19 cellular contexts compared by ENCODE assay signal in the genomic region with DNA sequence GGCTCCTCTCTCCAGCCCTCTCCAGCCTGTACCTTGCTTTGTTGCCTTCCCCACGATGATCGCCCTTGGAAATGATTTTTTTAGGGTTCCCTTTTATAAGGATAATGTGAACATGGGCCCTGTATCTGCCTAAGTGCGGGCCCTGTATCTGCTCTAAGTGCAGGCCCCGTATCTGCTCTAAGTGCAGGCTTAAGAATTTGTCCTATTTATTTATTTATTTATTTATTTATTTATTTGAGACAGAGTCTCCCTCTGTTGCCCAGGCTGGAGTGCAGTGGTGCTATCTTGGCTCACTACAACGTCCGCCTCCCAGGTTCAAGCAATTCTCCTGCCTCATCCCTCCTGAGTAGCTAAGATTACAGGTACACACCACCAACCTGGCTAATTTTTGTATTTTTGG. TPM values are rescaled to one million over a fixed set of nuclear protein-coding genes. Genes with fewer than 3 reads are reported as not detected.
DNase-seq lines count a peak whose midpoint lies in the region; ATAC-seq and TF ChIP-seq lines count a peak whose summit lies in the region.
"Had no signal": no experiment of that assay in that cellular context is flagged by ENCODE, and none has a peak within 500 bp of the region (broad histone marks: within the 10 kb centered on the region; RNA-seq: fewer than 3 reads in every experiment).

No MANE protein-coding gene starts in this region.

- no peak overlapping the region for H3K9ac ChIP-seq in IMR-90 (ENCODE audit: low read depth, low read length)

- TF ChIP-seq CTCF in IMR-90 (conservative IDR thresholded peaks at IDR 0.05; ENCODE audit: low read depth, low read length), result no peak

- no peak overlapping the region for H2AK5ac ChIP-seq in IMR-90 (ENCODE audit: low read depth, low read length)

- no peak overlapping the region for H4K8ac ChIP-seq in IMR-90 (ENCODE audit: low read depth in 2 of 2, low read length in 2 of 2)

- H3K4me1 ChIP-seq in IMR-90 (ENCODE audit: control insufficient read depth, insufficient read depth, low read length), result no peaks in the 10 kb centered on the region; the same call in 1 of the 2 replicates

- CTCF ChIA-PET in IMR-90 (lab: Yijun Ruan, JAX), result interaction anchor here (1.2 kb wide), 1 partner anchor 105 kb away, joined by 3 read pairs; no protein-coding TSS in a partner anchor

- peak; percentile 15 for DNase-seq in cardiac septum (ENCODE audit: low spot score)
- no peak for DNase-seq in Right ventricle myocardium inferior (ENCODE audit: missing footprints)
- DNase-seq in IMR-90, result no peak
- DNase-seq in left lobe of liver (ENCODE audit: low spot score), result peak; percentile 5
- DNase-seq in T-helper 17 cell, result no peak
- DNase-seq: ACHN; BE2C; C1 segment of cervical spinal cord; CD4-positive, CD25-positive, alpha-beta regulatory T cell; CD8-positive, alpha-beta memory T cell; COR-L47; DMS 273 treated with DMSO at 0.1 percent for 48 hours; DMS53; DND-41; EL; H9 had no signal

- H3K14ac ChIP-seq in IMR-90 (replicated peaks; ENCODE audit: low read depth, low read length), result no peak overlapping the region

- no peak overlapping the region for H3K4me3 ChIP-seq in IMR-90 (ENCODE audit: insufficient read depth, low read depth, low read length)
- H3K4me3 ChIP-seq: GM12878 had no signal

- no peak overlapping the region for H3K4me2 ChIP-seq in IMR-90 (ENCODE audit: low read depth, low read length)

- no peak for TF ChIP-seq RAD21 in IMR-90 (IDR thresholded peaks at IDR 0.05; ENCODE audit: low read length)

- H3K36me3 ChIP-seq in IMR-90 (ENCODE audit: control insufficient read depth, insufficient read depth, low read length), result no peaks in the 10 kb centered on the region
- H3K36me3 ChIP-seq: BE2C had no signal

- no peaks in the 10 kb centered on the region for H3K79me1 ChIP-seq in IMR-90 (ENCODE audit: low read depth in 1 of 2, low read length in 2 of 2)

- H3K18ac ChIP-seq in IMR-90 (ENCODE audit: low read depth, low read length), result no peak overlapping the region

- no TSS peak for BruUV-seq in IMR-90 (replicated peaks; lab: Mats Ljungman, UMichigan)

- no peak overlapping the region for H4K91ac ChIP-seq in IMR-90 (ENCODE audit: insufficient read depth, low read depth, low read length)

- peaks cover 30% of the 10 kb centered on the region for H3K27me3 Mint-ChIP-seq in T-helper 17 cell

- H3K56ac ChIP-seq in IMR-90 (ENCODE audit: extremely low read depth, insufficient read depth, low read length), result no peak overlapping the region

- H3K36me3 Mint-ChIP-seq in T-helper 17 cell (ENCODE audit: low read depth), result no peaks in the 10 kb centered on the region
- H3K36me3 Mint-ChIP-seq: CD4-positive, CD25-positive, alpha-beta regulatory T cell; CD8-positive, alpha-beta memory T cell had no signal

- H2BK15ac ChIP-seq in IMR-90 (ENCODE audit: low read depth, low read length), result no peak overlapping the region

- intact Hi-C loops in cardiac septum (cut with DNase I), result no loop called here
- intact Hi-C loops in Right ventricle myocardium inferior (cut with DNase I), result no loop called here
- intact Hi-C loops in IMR-90 (cut with micrococcal nuclease), result no loop called here

- in situ Hi-C loops in IMR-90 (cut with MboI; ENCODE audit: low sequenced_read_pairs), result no loop called here

- no peak overlapping the region for H3K23ac ChIP-seq in IMR-90 (ENCODE audit: low read depth, low read length)

- WGBS in IMR-90 (ENCODE audit: extremely low coverage in 2 of 2, insufficient read length in 1 of 2), 2 experiments, result no CpG with 5 or more reads among the region's 6 CpGs

- POLR2A ChIA-PET in IMR-90 (lab: Charles Lee; ENCODE audit: unreplicated experiment), result no interaction called here

- peak overlapping the region; percentile 32 for H2AFZ ChIP-seq in IMR-90 (replicated peaks; ENCODE audit: low read length, poor library complexity)

- no peak overlapping the region for H2BK20ac ChIP-seq in IMR-90 (ENCODE audit: low read depth, low read length)

- no peak overlapping the region for H2BK5ac ChIP-seq in IMR-90 (ENCODE audit: low read depth, low read length, poor library complexity, severe bottlenecking)

- dilution Hi-C loops in IMR-90 (cut with HindIII; ENCODE audit: low sequenced_read_pairs, unreplicated experiment), result no loop called here

- H3K9me3 ChIP-seq in IMR-90 (ENCODE audit: control insufficient read depth, insufficient read depth, low read length) (no peaks in the 10 kb centered on the region), T-helper 17 cell (ENCODE audit: control insufficient read depth, low read length, poor library complexity, severe bottlenecking) (no peaks in the 10 kb centered on the region)
- H3K9me3 ChIP-seq: BE2C had no signal

- H3K27ac ChIP-seq in IMR-90 (ENCODE audit: insufficient read depth, low read length), result no peak overlapping the region

- no peak overlapping the region for H2AK9ac ChIP-seq in IMR-90 (replicated peaks; ENCODE audit: low read depth, low read length, poor library complexity)

- no peak overlapping the region for H3K4me3 Mint-ChIP-seq in T-helper 17 cell
- H3K4me3 Mint-ChIP-seq: CD4-positive, CD25-positive, alpha-beta regulatory T cell; CD8-positive, alpha-beta memory T cell; H9 had no signal

- no peak overlapping the region for H3K27ac Mint-ChIP-seq in T-helper 17 cell
- H3K27ac Mint-ChIP-seq: H9 had no signal

- H4K20me1 ChIP-seq in IMR-90 (ENCODE audit: insufficient read depth, low read length), result no peaks in the 10 kb centered on the region

- H3K9me1 ChIP-seq in IMR-90 (ENCODE audit: insufficient read depth, low read length), result no peaks in the 10 kb centered on the region

- H3K4me1 Mint-ChIP-seq in T-helper 17 cell, result no peaks in the 10 kb centered on the region
- H3K4me1 Mint-ChIP-seq: CD4-positive, CD25-positive, alpha-beta regulatory T cell; CD8-positive, alpha-beta memory T cell had no signal

- H3K27me3 ChIP-seq in IMR-90 (ENCODE audit: control insufficient read depth, insufficient read depth, low read length), result peaks cover 13% of the 10 kb centered on the region
- H3K27me3 ChIP-seq: BE2C had no signal

- no peak overlapping the region for H3K4ac ChIP-seq in IMR-90 (ENCODE audit: low read depth, low read length)

- H4K5ac ChIP-seq in IMR-90 (ENCODE audit: low read depth, low read length), result no peak overlapping the region

- no peak overlapping the region for H2BK120ac ChIP-seq in IMR-90 (ENCODE audit: low read depth, low read length)

- no peak for TF ChIP-seq POLR2A in IMR-90 (IDR thresholded peaks at IDR 0.05; ENCODE audit: low read depth, low read length)

- no peak for ATAC-seq in Right ventricle myocardium inferior
- no peak for ATAC-seq in IMR-90 (ENCODE audit: low read depth)
- no peak for ATAC-seq in left lobe of liver
- no peak for ATAC-seq in T-helper 17 cell
- no peak for ATAC-seq in GM18909 (IDR thresholded peaks at IDR 0.05; ENCODE audit: poor library complexity, unreplicated experiment)
- ATAC-seq: HepG2 had no signal

TF ChIP-seq in IMR-90, 13 proteins besides CTCF, POLR2A, EP300 and RAD21:
- TF ChIP-seq, protein P1, sequence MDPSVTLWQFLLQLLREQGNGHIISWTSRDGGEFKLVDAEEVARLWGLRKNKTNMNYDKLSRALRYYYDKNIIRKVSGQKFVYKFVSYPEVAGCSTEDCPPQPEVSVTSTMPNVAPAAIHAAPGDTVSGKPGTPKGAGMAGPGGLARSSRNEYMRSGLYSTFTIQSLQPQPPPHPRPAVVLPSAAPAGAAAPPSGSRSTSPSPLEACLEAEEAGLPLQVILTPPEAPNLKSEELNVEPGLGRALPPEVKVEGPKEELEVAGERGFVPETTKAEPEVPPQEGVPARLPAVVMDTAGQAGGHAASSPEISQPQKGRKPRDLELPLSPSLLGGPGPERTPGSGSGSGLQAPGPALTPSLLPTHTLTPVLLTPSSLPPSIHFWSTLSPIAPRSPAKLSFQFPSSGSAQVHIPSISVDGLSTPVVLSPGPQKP (IDR thresholded peaks at IDR 0.05; ENCODE audit: borderline replicate concordance, low read depth, low read length), result no peak

RNA-seq across cellular contexts. Expression of gene GALNT16, which starts 22.5 kb away (rescaled TPM):
- total RNA-seq in cardiac septum (25.8 TPM), Right ventricle myocardium inferior (94.9 TPM), IMR-90 (2012; rRNA removed) (0.28 and 0.36 TPM in 2 replicates), left lobe of liver (1.1 TPM), T-helper 17 cell (under 1 TPM; 0.05 TPM)
- polyA plus RNA-seq in IMR-90 (2012; rRNA removed), result 0.89 and 1.5 TPM in 2 replicates
- 1.5 and 1.7 TPM in 2 replicates for polyA plus RNA-seq in IMR-90 (2012; cell fraction: cytosol; rRNA removed)
- polyA plus RNA-seq in IMR-90 (2012; cell fraction: nucleus; rRNA removed; ENCODE audit: low replicate concordance), result 1.6 and 1.7 TPM in 2 replicates
- total RNA-seq: CD4-positive, CD25-positive, alpha-beta regulatory T cell had no signal
- polyA plus RNA-seq: CD8-positive, alpha-beta memory T cell had no signal

Comparison
In these comparisons a context has a peak if more than half of its experiments do, and no peak if none do; other contexts are left out.
1. DNase-seq: peak in cardiac septum (single experiment) and left lobe of liver (single experiment); none in Right ventricle myocardium inferior (single experiment), IMR-90 (single experiment) and T-helper 17 cell (0 of 3).
2. RNA of gene GALNT16, which starts 22.5 kb away (total RNA-seq): 94.9 TPM in Right ventricle myocardium inferior (single experiment) and 25.8 TPM in cardiac septum (single experiment); 1.1 TPM in left lobe of liver (single experiment), 0.28 to 0.36 TPM in IMR-90 and 0.05 TPM in T-helper 17 cell; every median in the first group is over 10 times any median in the second.